In the genomic region with DNA sequence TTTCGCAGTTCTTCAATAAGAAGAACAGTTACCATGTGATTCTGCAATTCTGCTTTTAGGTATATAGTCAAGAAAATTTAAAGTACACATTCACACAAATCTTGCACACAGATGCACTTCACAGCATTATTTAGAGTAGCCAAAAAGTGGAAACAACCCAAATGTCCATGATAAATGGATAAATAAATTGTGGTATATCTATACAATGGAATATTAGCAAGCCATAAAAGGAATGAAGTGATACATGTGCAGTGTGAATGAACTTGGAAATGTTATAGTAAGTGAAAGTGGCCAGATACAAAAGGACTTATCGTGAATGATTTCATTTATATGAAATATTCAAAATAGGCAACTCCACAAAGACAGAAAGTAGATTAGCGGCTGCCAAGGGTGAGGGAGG, we compare ENCODE assay signal across 3 cellular contexts.
"Had no signal": no experiment of that assay in that cellular context is flagged by ENCODE, and none has a peak within 500 bp of the region (broad histone marks: within the 10 kb centered on the region; RNA-seq: fewer than 3 reads in every experiment).

No MANE protein-coding gene starts in this region.

- DNase-seq: GDM1, GF-D8 had no signal

- ATAC-seq: GM12878 had no signal

- H3K4me3 ChIP-seq: GM12878 had no signal
